ENCODE assay signal across 23 cellular contexts in the genomic region with DNA sequence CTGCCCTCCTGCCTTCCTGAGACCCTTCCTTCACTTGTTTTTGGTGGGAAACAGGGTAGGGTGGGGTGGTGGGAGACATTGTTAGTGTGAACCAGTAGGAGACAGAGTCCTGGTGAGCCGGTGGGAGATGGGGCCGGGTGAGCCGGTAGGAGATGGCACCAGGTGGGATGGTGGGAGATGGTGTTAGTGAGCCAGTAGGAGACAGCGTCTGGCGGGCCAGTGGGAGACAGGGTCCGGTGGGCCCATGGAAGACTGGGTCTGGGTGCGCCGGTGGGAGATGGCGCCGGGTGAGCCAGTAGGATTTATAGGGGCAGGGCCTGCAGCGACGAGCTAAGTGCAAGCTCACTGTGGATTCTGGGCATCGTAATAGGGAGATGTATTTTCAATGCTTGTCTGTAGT.
DNase-seq lines count a peak whose midpoint lies in the region; ATAC-seq and TF ChIP-seq lines count a peak whose summit lies in the region.
"Had no signal": no experiment of that assay in that cellular context is flagged by ENCODE, and none has a peak within 500 bp of the region (broad histone marks: within the 10 kb centered on the region; RNA-seq: fewer than 3 reads in every experiment).

No MANE protein-coding gene starts in this region.

- peaks cover 71% of the 10 kb centered on the region for H3K36me3 Mint-ChIP-seq in stimulated activated naive CD8-positive, alpha-beta T cell treated with anti-CD3 and anti-CD28 coated beads, Interleukin-15, Interleukin-2, amounts not matched to agents 100 ng/mL and 50 ng/mL, for 24 hours (ENCODE audit: low read depth)
- peaks cover 99% of the 10 kb centered on the region for H3K36me3 Mint-ChIP-seq in stimulated activated effector memory CD8-positive, alpha-beta T cell treated with anti-CD3 and anti-CD28 coated beads, Interleukin-12 subunit alpha, Interleukin-12 subunit beta, amount 100 ng/mL, for 72 hours

- no peak for TF ChIP-seq CTCF in coronary artery (IDR thresholded peaks at IDR 0.05)
- no peak for TF ChIP-seq CTCF in upper lobe of right lung (IDR thresholded peaks at IDR 0.05)
- TF ChIP-seq CTCF in gastrocnemius medialis (IDR thresholded peaks at IDR 0.05 in 4 of 5, conservative IDR thresholded peaks at IDR 0.05 in 1 of 5) = no peak

- H3K27me3 ChIP-seq in upper lobe of right lung = no peaks in the 10 kb centered on the region
- H3K27me3 ChIP-seq in gastrocnemius medialis = no peaks in the 10 kb centered on the region
- H3K27me3 ChIP-seq: BE2C; BLaER1 treated with 17β-estradiol and CSF1 and Interleukin-3, amounts not matched to agents 10 nM and 100 nM had no signal

- no peak for TF ChIP-seq POLR2A in gastrocnemius medialis (IDR thresholded peaks at IDR 0.05)

- H3K4me3 ChIP-seq in coronary artery (no peak overlapping the region), upper lobe of right lung (no peak overlapping the region), gastrocnemius medialis (no peak overlapping the region)
- H3K4me3 ChIP-seq: A549; BLaER1 treated with 17β-estradiol and CSF1 and Interleukin-3, amounts not matched to agents 10 nM and 100 nM; GM23338 had no signal

- H3K9me3 Mint-ChIP-seq in stimulated activated naive CD8-positive, alpha-beta T cell treated with anti-CD3 and anti-CD28 coated beads, Interleukin-15, Interleukin-2, amounts not matched to agents 100 ng/mL and 50 ng/mL, for 24 hours = no peaks in the 10 kb centered on the region
- H3K9me3 Mint-ChIP-seq in stimulated activated effector memory CD8-positive, alpha-beta T cell treated with anti-CD3 and anti-CD28 coated beads, Interleukin-12 subunit alpha, Interleukin-12 subunit beta, amount 100 ng/mL, for 72 hours = no peaks in the 10 kb centered on the region
- H3K9me3 Mint-ChIP-seq: CD4-positive, alpha-beta memory T cell; GM23338; H9 had no signal

- in situ Hi-C loops in gastrocnemius medialis (cut with MboI; ENCODE audit: low sequenced_read_pairs in 4 of 4) = no loop called here

- intact Hi-C loops in upper lobe of right lung (cut with DNase I) = no loop called here
- intact Hi-C loops in gastrocnemius medialis (cut with DNase I; ENCODE audit: low total_unique reads) = no loop called here

- H3K4me3 Mint-ChIP-seq in stimulated activated naive CD8-positive, alpha-beta T cell treated with anti-CD3 and anti-CD28 coated beads, Interleukin-15, Interleukin-2, amounts not matched to agents 100 ng/mL and 50 ng/mL, for 24 hours = no peak overlapping the region
- no peak overlapping the region for H3K4me3 Mint-ChIP-seq in stimulated activated effector memory CD8-positive, alpha-beta T cell treated with anti-CD3 and anti-CD28 coated beads, Interleukin-12 subunit alpha, Interleukin-12 subunit beta, amount 100 ng/mL, for 72 hours
- H3K4me3 Mint-ChIP-seq: GM23338, H9 had no signal

- H3K9me3 ChIP-seq in upper lobe of right lung (no peaks in the 10 kb centered on the region), gastrocnemius medialis (no peaks in the 10 kb centered on the region)
- H3K9me3 ChIP-seq: A549; BE2C; BLaER1 treated with 17β-estradiol and CSF1 and Interleukin-3, amounts not matched to agents 10 nM and 100 nM had no signal

- H3K27ac ChIP-seq in coronary artery (no peak overlapping the region), upper lobe of right lung (no peak overlapping the region), gastrocnemius medialis (no peak overlapping the region)
- H3K27ac ChIP-seq: A549; BLaER1 treated with 17β-estradiol and CSF1 and Interleukin-3, amounts not matched to agents 10 nM and 100 nM had no signal

- H3K27me3 Mint-ChIP-seq in stimulated activated naive CD8-positive, alpha-beta T cell treated with anti-CD3 and anti-CD28 coated beads, Interleukin-15, Interleukin-2, amounts not matched to agents 100 ng/mL and 50 ng/mL, for 24 hours = no peaks in the 10 kb centered on the region
- H3K27me3 Mint-ChIP-seq: CD4-positive, alpha-beta memory T cell had no signal

- H3K27ac Mint-ChIP-seq in stimulated activated naive CD8-positive, alpha-beta T cell treated with anti-CD3 and anti-CD28 coated beads, Interleukin-15, Interleukin-2, amounts not matched to agents 100 ng/mL and 50 ng/mL, for 24 hours = peak overlapping the region; percentile 49
- H3K27ac Mint-ChIP-seq in stimulated activated effector memory CD8-positive, alpha-beta T cell treated with anti-CD3 and anti-CD28 coated beads, Interleukin-12 subunit alpha, Interleukin-12 subunit beta, amount 100 ng/mL, for 72 hours = peak overlapping the region; percentile 1
- H3K27ac Mint-ChIP-seq: GM23338 had no signal

- H3K36me3 ChIP-seq in upper lobe of right lung (peaks cover 95% of the 10 kb centered on the region), gastrocnemius medialis (peaks cover 0 to 80% of the 10 kb centered on the region in 2 donors)

- H3K4me1 Mint-ChIP-seq in stimulated activated naive CD8-positive, alpha-beta T cell treated with anti-CD3 and anti-CD28 coated beads, Interleukin-15, Interleukin-2, amounts not matched to agents 100 ng/mL and 50 ng/mL, for 24 hours (ENCODE audit: low read depth) = peaks cover 15% of the 10 kb centered on the region
- H3K4me1 Mint-ChIP-seq in stimulated activated effector memory CD8-positive, alpha-beta T cell treated with anti-CD3 and anti-CD28 coated beads, Interleukin-12 subunit alpha, Interleukin-12 subunit beta, amount 100 ng/mL, for 72 hours = peaks cover 11% of the 10 kb centered on the region
- H3K4me1 Mint-ChIP-seq: GM23338, H9 had no signal

- DNase-seq in stimulated activated naive CD8-positive, alpha-beta T cell treated with anti-CD3 and anti-CD28 coated beads, Interleukin-15, Interleukin-2, amounts not matched to agents 100 U/mL and 50 U/mL, for 24 hours = no peak
- DNase-seq in coronary artery (ENCODE audit: low spot score) (peak; percentile 45), upper lobe of right lung (peak; percentile 34), gastrocnemius medialis (no peak), kidney tubule cell (ENCODE audit: low spot score) (no peak)
- DNase-seq in stimulated activated effector memory CD8-positive, alpha-beta T cell treated with anti-CD3 and anti-CD28 coated beads, Interleukin-12 subunit alpha, Interleukin-12 subunit beta, amount 100 ng/mL, for 72 hours (ENCODE audit: low spot score in 2 of 2) = no peak
- DNase-seq in activated effector memory CD4-positive, alpha-beta T cell treated with anti-CD3 and anti-CD28 coated beads, Interleukin-2, amount 50 U/mL, for 16 hours = no peak
- DNase-seq: 8988T; ACHN; AML-193; BE2C; Calu3; CD4-positive, alpha-beta memory T cell; COR-L47; DMS53; DMS79 treated with DMSO at 0.1 percent for 48 hours; GF-D8; H9 had no signal

- ATAC-seq in stimulated activated naive CD8-positive, alpha-beta T cell treated with anti-CD3 and anti-CD28 coated beads, Interleukin-15, Interleukin-2, amounts not matched to agents 100 U/mL and 50 U/mL, for 24 hours = no peak
- no peak for ATAC-seq in stimulated activated effector memory CD8-positive, alpha-beta T cell treated with anti-CD3 and anti-CD28 coated beads, Interleukin-12 subunit alpha, Interleukin-12 subunit beta, amount 100 ng/mL, for 72 hours
- no peak for ATAC-seq in upper lobe of right lung
- no peak for ATAC-seq in gastrocnemius medialis
- ATAC-seq: A549, GM23338, HCT116 had no signal

- H3K4me1 ChIP-seq in upper lobe of right lung (no peaks in the 10 kb centered on the region), gastrocnemius medialis (no peaks in the 10 kb centered on the region)
- H3K4me1 ChIP-seq: A549, BE2C had no signal

Comparison
In these comparisons a context has a peak if more than half of its experiments do, and no peak if none do; other contexts are left out.
1. DNase-seq: peak in coronary artery (single experiment) and upper lobe of right lung (single experiment); none in stimulated activated naive CD8-positive, alpha-beta T cell treated with anti-CD3 and anti-CD28 coated beads, Interleukin-15, Interleukin-2, amounts not matched to agents 100 U/mL and 50 U/mL, for 24 hours (single experiment), stimulated activated effector memory CD8-positive, alpha-beta T cell treated with anti-CD3 and anti-CD28 coated beads, Interleukin-12 subunit alpha, Interleukin-12 subunit beta, amount 100 ng/mL, for 72 hours (0 of 2), gastrocnemius medialis (0 of 2), kidney tubule cell (single experiment) and activated effector memory CD4-positive, alpha-beta T cell treated with anti-CD3 and anti-CD28 coated beads, Interleukin-2, amount 50 U/mL, for 16 hours (single experiment).